ENCODE assay signal across 21 cellular contexts in the genomic region with DNA sequence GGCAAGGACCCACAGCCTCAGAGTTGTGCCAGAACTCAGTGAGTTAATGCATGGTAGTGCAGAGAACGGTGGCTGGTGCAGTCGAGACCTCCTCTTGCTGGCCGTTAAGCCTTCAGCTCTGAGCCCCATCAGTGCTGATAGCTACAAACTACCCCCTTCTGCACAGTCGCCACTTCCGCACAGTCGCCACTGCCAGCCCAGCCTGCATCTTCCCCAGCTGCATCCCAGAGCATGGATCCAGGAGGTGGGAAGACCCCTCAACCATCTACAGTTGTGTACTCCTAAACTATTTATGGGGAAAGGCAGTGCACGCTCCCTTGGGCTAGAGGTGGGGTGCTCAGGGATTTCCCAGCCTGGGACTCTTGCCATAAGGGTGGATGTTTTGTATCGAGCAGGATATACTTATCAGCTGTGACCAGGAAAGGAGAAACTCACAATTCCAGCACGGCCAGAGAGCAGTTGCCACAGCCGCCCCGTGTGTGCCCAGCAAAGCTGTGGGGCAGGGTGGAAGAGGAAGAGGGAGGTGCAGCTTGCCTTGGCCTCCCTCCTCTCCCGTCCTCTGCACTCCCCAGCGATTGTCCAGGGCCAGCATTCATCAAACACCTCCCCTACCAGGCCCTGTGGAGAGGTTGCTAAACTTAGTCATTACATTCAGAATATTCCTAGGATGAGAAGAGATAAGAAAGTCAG. TPM values are rescaled to one million over a fixed set of nuclear protein-coding genes. Genes with fewer than 3 reads are reported as not detected.
A peak's percentile ranks its signal among the peaks of the same experiment; 100 is the strongest.
DNase-seq lines count a peak whose midpoint lies in the region; ATAC-seq and TF ChIP-seq lines count a peak whose summit lies in the region.
"Had no signal": no experiment of that assay in that cellular context is flagged by ENCODE, and none has a peak within 500 bp of the region (broad histone marks: within the 10 kb centered on the region; RNA-seq: fewer than 3 reads in every experiment).

No MANE protein-coding gene starts in this region.

- H3K36me3 ChIP-seq in neuronal stem cell (replicated peaks in 1 of 2; ENCODE audit: control insufficient read depth in 2 of 2, insufficient read depth in 2 of 2, low read length in 2 of 2) (peaks cover 6 to 9% of the 10 kb centered on the region in 2 donors), upper lobe of right lung (peaks cover 3% of the 10 kb centered on the region)
- H3K36me3 ChIP-seq: uterus had no signal

- H3K4me2 ChIP-seq in neuronal stem cell (ENCODE audit: insufficient read depth, low read length, poor library complexity, severe bottlenecking) = no peak overlapping the region
- H3K4me2 ChIP-seq: KMS-11 had no signal

- H4K91ac ChIP-seq in neuronal stem cell (ENCODE audit: low read depth, low read length, poor library complexity) = no peak overlapping the region

- ATAC-seq in left cardiac atrium (peak; percentile 78 to 94), upper lobe of right lung (peak; percentile 46), GM21717 (IDR thresholded peaks at IDR 0.05; ENCODE audit: unreplicated experiment) (no peak)
- ATAC-seq: activated CD8-positive, alpha-beta T cell treated with anti-CD3 and anti-CD28 coated beads, Interleukin-2, amount 10 ng/mL, durations not matched to agents 7 days and 5 days; HCT116; natural killer cell treated with Interleukin-12 subunit alpha and Interleukin-12 subunit beta and Interleukin-15 and Interleukin-18, amount 100 ng/mL, for 72 hours; psoas muscle; stimulated activated naive CD8-positive, alpha-beta T cell treated with anti-CD3 and anti-CD28 coated beads, Interleukin-15, Interleukin-2, amounts not matched to agents 100 U/mL and 50 U/mL, for 24 hours; T-helper 17 cell had no signal

- H2AK5ac ChIP-seq in neuronal stem cell (ENCODE audit: low read depth, low read length) = peak overlapping the region; percentile 21

- no peak overlapping the region for H2AFZ ChIP-seq in neuronal stem cell (ENCODE audit: low read length)

- H2BK12ac ChIP-seq in neuronal stem cell (ENCODE audit: low read length) = peak overlapping the region; percentile 12

- no peaks in the 10 kb centered on the region for H3K9me3 ChIP-seq in neuronal stem cell (replicated peaks in 1 of 2; ENCODE audit: control insufficient read depth in 2 of 2, insufficient read depth in 1 of 2, low read depth in 1 of 2, low read length in 2 of 2)
- H3K9me3 ChIP-seq in upper lobe of right lung = no peaks in the 10 kb centered on the region
- H3K9me3 ChIP-seq: psoas muscle, uterus had no signal

- H3K9ac ChIP-seq in neuronal stem cell (ENCODE audit: low read depth, low read length, poor library complexity) = peak overlapping the region; percentile 25
- H3K9ac ChIP-seq: KMS-11 had no signal

- no peak overlapping the region for H3K27ac ChIP-seq in neuronal stem cell (replicated peaks; ENCODE audit: low read length)
- H3K27ac ChIP-seq in upper lobe of right lung = no peak overlapping the region
- H3K27ac ChIP-seq: epithelial cell of prostate, KMS-11, psoas muscle had no signal

- H3K23ac ChIP-seq in neuronal stem cell (ENCODE audit: low read depth, low read length, poor library complexity) = no peak overlapping the region

- peak overlapping the region; percentile 24 for H3K18ac ChIP-seq in neuronal stem cell (ENCODE audit: low read length)

- WGBS in neuronal stem cell (ENCODE audit: extremely low coverage in 2 of 2, insufficient read length in 2 of 2, insufficient replicate concordance in 1 of 2), 2 donors = no CpG with 5 or more reads among the region's 13 CpGs

- H3K14ac ChIP-seq in neuronal stem cell (ENCODE audit: low read length) = no peak overlapping the region

- H3K79me1 ChIP-seq in neuronal stem cell (ENCODE audit: low read depth, low read length) = no peaks in the 10 kb centered on the region

- H2BK15ac ChIP-seq in neuronal stem cell (ENCODE audit: low read length) = no peak overlapping the region

- H3K27me3 ChIP-seq in neuronal stem cell (ENCODE audit: control insufficient read depth in 3 of 3, insufficient read depth in 3 of 3, low read depth in 1 of 3, low read length in 3 of 3) (no peaks in the 10 kb centered on the region), upper lobe of right lung (no peaks in the 10 kb centered on the region)
- H3K27me3 ChIP-seq: uterus had no signal

- no peak for TF ChIP-seq CTCF in upper lobe of right lung (IDR thresholded peaks at IDR 0.05)

- intact Hi-C loops in left cardiac atrium (cut with DNase I) = loop anchor here in 1 of 2 donors (10.0 kb wide), 1 partner anchor 360 kb away; the partner anchor contains the start of gene ATMIN
- intact Hi-C loops in upper lobe of right lung (cut with DNase I) = no loop called here

- H4K8ac ChIP-seq in neuronal stem cell (ENCODE audit: low read depth, low read length) = no peak overlapping the region

- H2BK120ac ChIP-seq in neuronal stem cell (ENCODE audit: low read depth, low read length) = no peak overlapping the region

- H3K4ac ChIP-seq in neuronal stem cell (ENCODE audit: low read length) = no peak overlapping the region

- H3K4me1 ChIP-seq in neuronal stem cell (ENCODE audit: control insufficient read depth in 2 of 2, insufficient read depth in 1 of 2, low read depth in 1 of 2, low read length in 2 of 2) (no peaks in the 10 kb centered on the region), upper lobe of right lung (no peaks in the 10 kb centered on the region)
- H3K4me1 ChIP-seq: psoas muscle, uterus had no signal

- no peak overlapping the region for H2BK5ac ChIP-seq in neuronal stem cell (ENCODE audit: low read length)

- H3K4me3 ChIP-seq in neuronal stem cell (ENCODE audit: low read length in 2 of 2) (no peak overlapping the region), upper lobe of right lung (no peak overlapping the region)
- H3K4me3 ChIP-seq: psoas muscle, uterus had no signal

- peak; percentile 48 for DNase-seq in dermis blood vessel endothelial cell
- peak; percentile 75 for DNase-seq in left cardiac atrium
- no peak for DNase-seq in neuronal stem cell (ENCODE audit: low spot score)
- no peak for DNase-seq in upper lobe of right lung
- no peak for DNase-seq in NCI-H2029 treated with DMSO at 0.1 percent for 48 hours (lab: John Stamatoyannopoulos, UW)
- no peak for DNase-seq in activated CD4-positive, CD25-positive, alpha-beta regulatory T cell treated with anti-CD3 and anti-CD28 coated beads, Interleukin-2, amount 50 U/mL, for 72 hours
- DNase-seq: activated CD4-positive, CD25-positive, alpha-beta regulatory T cell; activated CD8-positive, alpha-beta T cell treated with anti-CD3 and anti-CD28 coated beads, Interleukin-2, amount 10 ng/mL, durations not matched to agents 7 days and 5 days; activated naive CD8-positive, alpha-beta T cell treated with anti-CD3 and anti-CD28 coated beads for 36 hours; NCI-H1092; NCI-H526; psoas muscle; SHP77 treated with DMSO at 0.1 percent for 48 hours; stimulated activated naive CD8-positive, alpha-beta T cell treated with anti-CD3 and anti-CD28 coated beads, Interleukin-15, Interleukin-2, amounts not matched to agents 100 U/mL and 50 U/mL, for 24 hours; T-helper 17 cell; uterus had no signal

RNA-seq across cellular contexts. Expression of gene CMIP, which starts 49.5 kb away (rescaled TPM):
- total RNA-seq in dermis blood vessel endothelial cell (39.0 and 64.7 TPM in 2 replicates), left cardiac atrium (10 to 100 TPM; 18.1 to 34.9 TPM), upper lobe of right lung (73.8 TPM)
- polyA plus RNA-seq in neuronal stem cell (2013, experiment 1 of 2) = 29.4 TPM
- polyA plus RNA-seq in neuronal stem cell (2013, experiment 2 of 2) = 31.2 TPM

Comparison
In these comparisons a context has a peak if more than half of its experiments do, and no peak if none do; other contexts are left out.
1. DNase-seq: peak in dermis blood vessel endothelial cell (single experiment) and left cardiac atrium (single experiment); none in neuronal stem cell (single experiment), upper lobe of right lung (single experiment), NCI-H2029 treated with DMSO at 0.1 percent for 48 hours (single experiment) and activated CD4-positive, CD25-positive, alpha-beta regulatory T cell treated with anti-CD3 and anti-CD28 coated beads, Interleukin-2, amount 50 U/mL, for 72 hours (single experiment).